23 cellular contexts compared by ENCODE assay signal in the genomic region with DNA sequence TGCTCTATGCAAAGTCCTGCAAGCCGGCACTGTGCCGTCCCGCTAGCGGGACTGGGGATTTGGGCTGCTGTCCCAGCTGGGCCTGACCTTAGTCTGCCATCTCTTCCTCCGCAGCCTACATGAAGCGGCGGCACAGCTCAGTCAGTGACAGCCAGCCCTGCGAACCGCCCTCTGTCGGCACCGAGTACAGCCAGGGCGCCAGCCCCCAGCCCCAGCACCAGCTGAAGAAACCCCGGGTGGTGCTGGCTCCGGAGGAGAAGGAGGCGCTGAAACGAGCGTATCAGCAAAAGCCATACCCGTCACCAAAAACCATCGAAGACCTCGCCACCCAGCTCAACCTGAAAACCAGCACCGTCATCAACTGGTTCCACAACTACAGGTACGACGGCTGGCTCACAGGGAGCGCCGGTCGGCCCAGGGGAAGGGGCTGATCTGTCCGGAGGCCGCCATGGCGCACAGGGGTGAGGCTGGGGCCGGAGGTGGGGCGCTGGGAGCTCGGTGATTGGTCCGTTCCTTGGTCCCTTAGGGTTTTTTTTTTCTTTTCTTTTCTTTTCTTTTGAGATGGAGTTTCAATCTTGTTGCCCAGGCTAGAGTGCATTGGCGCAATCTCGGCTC.
"Had no signal": no experiment of that assay in that cellular context is flagged by ENCODE, and none has a peak within 500 bp of the region (broad histone marks: within the 10 kb centered on the region; RNA-seq: fewer than 3 reads in every experiment).

No MANE protein-coding gene starts in this region.

- H3K4me1 Mint-ChIP-seq: T-cell had no signal

- H3K9ac ChIP-seq: SK-N-SH had no signal

- H3K9me3 ChIP-seq: MG63, Peyer's patch, SK-N-SH had no signal

- H3K36me3 ChIP-seq: MG63 had no signal

- H2AFZ ChIP-seq: PC-9 had no signal

- ATAC-seq: T-cell had no signal

- H3K4me3 ChIP-seq: MG63, PC-9, Peyer's patch had no signal

- H3K27me3 Mint-ChIP-seq: T-cell had no signal

- H3K4me2 ChIP-seq: PC-9, SK-N-SH had no signal

- H3K27ac ChIP-seq: PC-9, Peyer's patch had no signal

- H3K27me3 ChIP-seq: MG63, Peyer's patch had no signal

- DNase-seq: KG1; MG63; NCI-H1092 treated with DMSO at 0.1 percent for 48 hours; NCI-H1436; NCI-H187; NCI-H2029; NCI-H2081 treated with DMSO at 0.1 percent for 48 hours; NCI-H2171; NCI-H226; NCI-H446; NCI-H510A; NCI-H524 treated with DMSO at 0.1 percent for 48 hours; NCI-H69; NCI-H774; NK-92 treated with Interleukin-12 subunit alpha and Interleukin-12 subunit beta, amount 100 ng/mL, for 24 hours; OCI-M1; PC-9; Peyer's patch; RPMI8226; SHP77; SK-N-SH; SW 1271; T-cell had no signal

- H3K4me3 Mint-ChIP-seq: T-cell had no signal

- H3K4me1 ChIP-seq: Peyer's patch had no signal

- H3K9me2 ChIP-seq: SK-N-SH had no signal

- H3K27ac Mint-ChIP-seq: T-cell had no signal
